ENCODE assay signal across 24 cellular contexts in the genomic region with DNA sequence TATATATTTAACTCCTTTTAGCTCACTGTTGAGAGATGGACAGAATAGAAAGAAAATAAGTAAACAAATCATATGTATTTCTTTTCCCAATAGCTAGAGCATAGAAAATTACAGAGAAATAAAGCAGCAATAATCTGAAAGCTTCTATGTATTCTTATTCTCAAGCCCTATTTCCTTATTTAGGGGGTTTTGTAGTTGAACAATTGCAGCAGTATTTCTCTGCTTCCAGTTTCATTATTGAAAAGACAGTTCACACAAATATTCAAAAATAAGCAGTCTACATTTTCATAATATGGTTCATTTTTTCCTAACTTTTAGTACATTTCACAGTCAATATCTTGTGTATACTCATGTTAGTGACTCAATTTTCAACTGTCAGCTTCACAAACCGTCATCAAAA.
"Had no signal": no experiment of that assay in that cellular context is flagged by ENCODE, and none has a peak within 500 bp of the region (broad histone marks: within the 10 kb centered on the region; RNA-seq: fewer than 3 reads in every experiment).

No MANE protein-coding gene starts in this region.

- H3K4me1 Mint-ChIP-seq: T-cell had no signal

- H3K4me2 ChIP-seq: PC-9 had no signal

- H2AFZ ChIP-seq: PC-9 had no signal

- H3K36me3 ChIP-seq: Peyer's patch, SJSA1 had no signal

- H3K4me1 ChIP-seq: Peyer's patch, SJSA1 had no signal

- H3K4me3 ChIP-seq: PC-9, Peyer's patch, SJSA1, SK-N-MC had no signal

- DNase-seq: KBM-7, NCI-H1092, NCI-H1105 treated with DMSO at 0.1 percent for 48 hours, NCI-H1417 treated with DMSO at 0.1 percent for 48 hours, NCI-H146, NCI-H1694 treated with DMSO at 0.1 percent for 48 hours, NCI-H1930, NCI-H2081, NCI-H2107, NCI-H2227 treated with DMSO at 0.1 percent for 48 hours, NCI-H524, NCI-H526 treated with DMSO at 0.1 percent for 48 hours, NCI-H748 treated with DMSO at 0.1 percent for 48 hours, OCI-M1, PC-9, Peyer's patch, Right ventricle myocardium superior, SIG-M5, SW 1271, T-cell had no signal

- H3K27me3 Mint-ChIP-seq: T-cell had no signal

- H3K4me3 Mint-ChIP-seq: T-cell; T-helper 1 cell treated with Interleukin-12 subunit alpha and Interleukin-12 subunit beta and Interleukin-4 antibody, amounts not matched to agents 30 μg/mL and 1 μg/mL, for 36 hours had no signal

- H3K27ac Mint-ChIP-seq: T-cell; T-helper 1 cell treated with Interleukin-12 subunit alpha and Interleukin-12 subunit beta and Interleukin-4 antibody, amounts not matched to agents 30 μg/mL and 1 μg/mL, for 36 hours had no signal

- H3K27ac ChIP-seq: HL-60, PC-9, Peyer's patch, SJSA1, SK-N-MC had no signal

- H3K27me3 ChIP-seq: Peyer's patch, SJSA1 had no signal

- H3K9me3 ChIP-seq: SJSA1 had no signal

- ATAC-seq: T-cell had no signal
